18 cellular contexts compared by ENCODE assay signal in the genomic region with DNA sequence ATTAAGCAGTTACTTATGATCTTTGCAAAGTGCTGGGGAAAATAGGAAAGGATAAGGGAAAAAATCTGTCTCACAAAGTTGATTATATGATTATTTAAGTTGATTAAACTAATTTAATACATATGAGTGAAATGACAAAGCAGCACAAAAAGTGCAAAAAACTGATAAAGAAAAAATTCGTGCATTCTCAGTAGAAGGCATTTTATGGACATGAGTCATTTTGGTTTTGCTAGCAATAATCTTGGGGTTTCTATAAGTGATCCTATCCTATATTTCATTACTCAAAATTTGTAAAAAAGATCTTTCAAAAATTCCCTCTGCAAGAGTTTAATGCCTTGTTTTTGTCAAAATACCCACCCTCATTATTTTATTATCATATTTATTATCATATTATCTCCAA.
DNase-seq lines count a peak whose midpoint lies in the region; ATAC-seq and TF ChIP-seq lines count a peak whose summit lies in the region.
"Had no signal": no experiment of that assay in that cellular context is flagged by ENCODE, and none has a peak within 500 bp of the region (broad histone marks: within the 10 kb centered on the region; RNA-seq: fewer than 3 reads in every experiment).

No MANE protein-coding gene starts in this region.

- H3K27ac ChIP-seq in PC-3 (ENCODE audit: low read length), result no peak overlapping the region
- no peak overlapping the region for H3K27ac ChIP-seq in heart left ventricle

- WGBS in heart left ventricle, 4 donors, result 29 to 53% (median 42%) methylated on average over 1 of the region's 1 CpG

- no peak overlapping the region for H3K9ac ChIP-seq in PC-3 (ENCODE audit: low read length)

- no peaks in the 10 kb centered on the region for H3K9me2 ChIP-seq in PC-3 (replicated peaks; ENCODE audit: low read length)

- H2AFZ ChIP-seq in PC-3 (ENCODE audit: low read length), result no peak overlapping the region

- POLR2A ChIA-PET in PC-3 (lab: Charles Lee; ENCODE audit: unreplicated experiment), result no interaction called here

- H3K36me3 ChIP-seq in PC-3 (ENCODE audit: low read depth, low read length) (no peaks in the 10 kb centered on the region), heart left ventricle (no peaks in the 10 kb centered on the region)

- in situ Hi-C loops in GM13976 (cut with MboI; ENCODE audit: low sequenced_read_pairs, unreplicated experiment), result no loop called here

- H3F3A ChIP-seq in PC-3 (ENCODE audit: low read length, unreplicated experiment), result no peaks in the 10 kb centered on the region

- intact Hi-C loops in PC-3 (cut with micrococcal nuclease) (no loop called here), heart left ventricle (cut with DNase I) (no loop called here)

- H3K27me3 ChIP-seq in PC-3 (ENCODE audit: low read length) (no peaks in the 10 kb centered on the region), heart left ventricle (no peaks in the 10 kb centered on the region)

- no peaks in the 10 kb centered on the region for H4K20me1 ChIP-seq in PC-3 (ENCODE audit: low read length)

- peak; percentile 67 for DNase-seq in ELR (ENCODE audit: low read depth)
- DNase-seq in PC-3, result peak; percentile 42
- DNase-seq in cardiac fibroblast (ENCODE audit: low read depth in 2 of 2), result peak; percentile 24 to 51
- peak; percentile 2 for DNase-seq in glomerular visceral epithelial cell (ENCODE audit: extremely low spot score)
- DNase-seq in heart left ventricle, result no peak
- no peak for DNase-seq in activated CD4-positive, alpha-beta T cell treated with anti-CD3 and anti-CD28 coated beads, Interleukin-2, amount 50 U/mL, for 4 hours
- no peak for DNase-seq in NCI-H510A treated with DMSO at 0.1 percent for 48 hours (lab: John Stamatoyannopoulos, UW)
- no peak for DNase-seq in GM13976 (ENCODE audit: low spot score)
- DNase-seq: AML-193; CD4-positive, CD25-positive, alpha-beta regulatory T cell; DND-41; NCI-H1092 treated with DMSO at 0.1 percent for 48 hours; NCI-H1694; NCI-H2107; NCI-H446; NCI-H774; SHP77 treated with DMSO at 0.1 percent for 48 hours had no signal

- CTCF ChIA-PET in PC-3 (lab: Charles Lee), result no interaction called here

- H3K4me1 ChIP-seq in PC-3 (ENCODE audit: insufficient read depth, low read length) (no peaks in the 10 kb centered on the region), heart left ventricle (no peaks in the 10 kb centered on the region)

- no peak overlapping the region for H3K4me3 ChIP-seq in PC-3 (ENCODE audit: low read length)
- H3K4me3 ChIP-seq in cardiac fibroblast (replicated peaks in 1 of 2; ENCODE audit: low read depth in 2 of 2, low read length in 2 of 2), result no peak overlapping the region
- no peak overlapping the region for H3K4me3 ChIP-seq in heart left ventricle

- H3K9me3 ChIP-seq in PC-3 (ENCODE audit: low read length) (no peaks in the 10 kb centered on the region), heart left ventricle (no peaks in the 10 kb centered on the region)

- ATAC-seq in PC-3 (no peak), heart left ventricle (no peak)
- ATAC-seq: Panc1 had no signal

- no TSS peak for BruUV-seq in PC-3 (replicated peaks; lab: Mats Ljungman, UMichigan)

- no peaks in the 10 kb centered on the region for H3K79me2 ChIP-seq in PC-3 (ENCODE audit: low read length)

- no peak for TF ChIP-seq CTCF in PC-3 (conservative IDR thresholded peaks at IDR 0.05; ENCODE audit: low read depth, low read length)
- TF ChIP-seq CTCF in cardiac fibroblast (IDR thresholded peaks at IDR 0.05; ENCODE audit: low read depth, low read length), result no peak
- no peak for TF ChIP-seq CTCF in heart left ventricle (IDR thresholded peaks at IDR 0.05)
- no peak for TF ChIP-seq CTCF in GM13976 (IDR thresholded peaks at IDR 0.05; ENCODE audit: borderline replicate concordance, control extremely low read depth, extremely low read depth, insufficient read depth, missing control alignments)

- no peak for TF ChIP-seq POLR2A in heart left ventricle (IDR thresholded peaks at IDR 0.05)

- peak overlapping the region; percentile 22; the same call in 1 of the 2 replicates for H3K4me2 ChIP-seq in PC-3 (ENCODE audit: low read length)

Comparison
In these comparisons a context has a peak if more than half of its experiments do, and no peak if none do; other contexts are left out.
1. DNase-seq: peak in ELR (single experiment), PC-3 (single experiment), cardiac fibroblast (2 of 2) and glomerular visceral epithelial cell (single experiment); none in heart left ventricle (0 of 5), activated CD4-positive, alpha-beta T cell treated with anti-CD3 and anti-CD28 coated beads, Interleukin-2, amount 50 U/mL, for 4 hours (0 of 2), NCI-H510A treated with DMSO at 0.1 percent for 48 hours (single experiment) and GM13976 (single experiment).